ENCODE assay signal across 19 cellular contexts in the genomic region with DNA sequence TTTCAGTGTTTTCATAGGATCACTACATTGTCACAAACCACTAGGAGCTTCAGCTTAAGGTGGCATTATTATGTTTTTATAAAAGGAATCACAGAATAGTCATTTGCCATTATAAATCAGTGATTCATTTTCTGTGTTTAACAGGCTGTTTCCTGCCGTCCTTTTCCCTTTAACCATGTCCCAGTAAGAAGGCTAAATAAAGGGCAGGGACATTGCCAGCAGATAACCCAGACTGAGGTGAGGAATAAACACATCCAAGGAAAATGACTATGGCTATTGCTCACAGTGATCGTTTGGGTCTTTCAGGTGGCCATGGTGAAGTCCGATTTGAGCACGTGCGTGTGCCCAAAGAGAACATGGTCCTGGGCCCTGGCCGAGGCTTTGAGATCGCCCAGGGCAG. TPM values are rescaled to one million over a fixed set of nuclear protein-coding genes. Genes with fewer than 3 reads are reported as not detected.
A peak's percentile ranks its signal among the peaks of the same experiment; 100 is the strongest.
DNase-seq lines count a peak whose midpoint lies in the region; ATAC-seq and TF ChIP-seq lines count a peak whose summit lies in the region.
"Had no signal": no experiment of that assay in that cellular context is flagged by ENCODE, and none has a peak within 500 bp of the region (broad histone marks: within the 10 kb centered on the region; RNA-seq: fewer than 3 reads in every experiment).

No MANE protein-coding gene starts in this region.

- intact Hi-C loops in heart left ventricle (cut with DNase I) = no loop called here
- intact Hi-C loops in right lobe of liver (cut with DNase I) = no loop called here

- H3K4ac ChIP-seq in H9 (ENCODE audit: low read depth, low read length) = no peak overlapping the region

- 56 to 70% (median 63%) methylated on average over 7 of the region's 7 CpGs for WGBS in heart left ventricle, 4 donors
- WGBS in right lobe of liver (ENCODE audit: insufficient coverage, low coverage, low lambda C conversion rate, missing lambda C conversion rate) = 56% methylated on average over 5 of the region's 7 CpGs
- no CpG with 5 or more reads among the region's 7 CpGs for WGBS in H9 (ENCODE audit: extremely low coverage, insufficient read length, low lambda C conversion rate)

- peaks cover 0 to 87% (median 69%) of the 10 kb centered on the region in 9 donors for H3K36me3 ChIP-seq in heart left ventricle
- peaks cover 0 to 26% (median 0%) of the 10 kb centered on the region in 4 donors for H3K36me3 ChIP-seq in right lobe of liver
- no peaks in the 10 kb centered on the region; the same call in 1 of the 2 replicates for H3K36me3 ChIP-seq in SJCRH30

- H3T11ph ChIP-seq in H9 (ENCODE audit: low read length) = no peak overlapping the region

- H3K36me3 Mint-ChIP-seq in H9 (ENCODE audit: insufficient read depth in 1 of 3, low read depth in 3 of 3) = peaks cover 10 to 26% (median 15%) of the 10 kb centered on the region in 3 experiments

- H3K4me1 Mint-ChIP-seq in H9 = 0 out of 4 replicates have a peak, but pooled peaks cover 0 to 4% of the 10 kb centered on the region in 2 experiments
- H3K4me1 Mint-ChIP-seq: CD8-positive, alpha-beta memory T cell had no signal

- no peak overlapping the region for H2BK120ac ChIP-seq in H9 (ENCODE audit: low read depth, low read length, poor library complexity, severe bottlenecking)

- H3K27ac ChIP-seq in angular gyrus (ENCODE audit: low read depth, low read length) (peak overlapping the region; percentile 40), heart left ventricle (peak overlapping the region in 11 of 12 donors; percentile 1 to 72 (median 60)), right lobe of liver (peak overlapping the region in 1 of 3 donors; percentile 43), H9 (ENCODE audit: insufficient read length, low read depth, low read length) (no peak overlapping the region), SJCRH30 (no peak overlapping the region)
- H3K27ac ChIP-seq: C4-2B had no signal

- H3K4me3 Mint-ChIP-seq in H9 = no peak overlapping the region
- H3K4me3 Mint-ChIP-seq: CD8-positive, alpha-beta memory T cell had no signal

- H2AFZ ChIP-seq in H9 (ENCODE audit: low read length) = no peak overlapping the region

- H2BK20ac ChIP-seq in H9 (ENCODE audit: low read depth, low read length, poor library complexity, severe bottlenecking) = no peak overlapping the region

- no peak overlapping the region for H4K8ac ChIP-seq in H9 (replicated peaks; ENCODE audit: insufficient read length, low read depth, low read length)

- no peak overlapping the region for H3K56ac ChIP-seq in H9 (ENCODE audit: insufficient read length, low read depth, low read length)

- H2AK5ac ChIP-seq in H9 (ENCODE audit: insufficient read length, low read length) = no peak overlapping the region

- no peaks in the 10 kb centered on the region for H3K27me3 Mint-ChIP-seq in H9 (ENCODE audit: low read depth)
- H3K27me3 Mint-ChIP-seq: CD8-positive, alpha-beta memory T cell had no signal

- no peak overlapping the region for H3K27ac Mint-ChIP-seq in H9

- no peak for TF ChIP-seq CTCF in heart left ventricle (IDR thresholded peaks at IDR 0.05)
- TF ChIP-seq CTCF in right lobe of liver (IDR thresholded peaks at IDR 0.05) = no peak
- TF ChIP-seq CTCF in H9 (conservative IDR thresholded peaks at IDR 0.05) = no peak

- DNase-seq in dermis blood vessel endothelial cell = peak; percentile 58
- no peak for DNase-seq in heart left ventricle
- no peak for DNase-seq in right lobe of liver
- no peak for DNase-seq in NCI-H2029 (lab: John Stamatoyannopoulos, UW)
- no peak for DNase-seq in H9
- DNase-seq in SJCRH30 = no peak
- DNase-seq: Calu3; CD8-positive, alpha-beta memory T cell; DMS153; Kasumi-1; NCI-H1417; NCI-H1694 treated with DMSO at 0.1 percent for 48 hours; NCI-H446 treated with DMSO at 0.1 percent for 48 hours; NCI-H526 treated with DMSO at 0.1 percent for 48 hours; OCI-M1 had no signal

- H3K79me2 ChIP-seq in H9 (ENCODE audit: insufficient read depth, low read length) = no peaks in the 10 kb centered on the region

- no peak overlapping the region for H4K91ac ChIP-seq in H9 (ENCODE audit: insufficient read length, low read depth, low read length)

- H3K4me2 ChIP-seq in H9 (ENCODE audit: insufficient read depth, insufficient read length, low read length) = no peak overlapping the region

- no peaks in the 10 kb centered on the region for H3K79me1 ChIP-seq in H9 (ENCODE audit: insufficient read depth, low read depth, low read length, poor library complexity, severe bottlenecking)

- H3K23me2 ChIP-seq in H9 (ENCODE audit: insufficient read length, low read depth, low read length, poor library complexity, severe bottlenecking) = no peaks in the 10 kb centered on the region

- H3K9me3 ChIP-seq in heart left ventricle (no peaks in the 10 kb centered on the region), right lobe of liver (no peaks in the 10 kb centered on the region), H9 (ENCODE audit: control insufficient read depth, low read depth, low read length) (no peaks in the 10 kb centered on the region), SJCRH30 (replicated peaks) (no peaks in the 10 kb centered on the region)

- no peak overlapping the region for H3K9ac ChIP-seq in H9 (ENCODE audit: extremely low read depth, insufficient read length, low read length)

- H4K20me1 ChIP-seq in H9 (ENCODE audit: control insufficient read depth, insufficient read depth, insufficient read length) = no peaks in the 10 kb centered on the region

- TF ChIP-seq POLR2A in heart left ventricle (IDR thresholded peaks at IDR 0.05) (no peak), right lobe of liver (IDR thresholded peaks at IDR 0.05) (no peak)

- H3K4me3 ChIP-seq in heart left ventricle (no peak overlapping the region), right lobe of liver (no peak overlapping the region), SJCRH30 (no peak overlapping the region)

- no peak overlapping the region for H4K5ac ChIP-seq in H9 (ENCODE audit: insufficient read length, low read depth, low read length)

- no peaks in the 10 kb centered on the region for H3K9me3 Mint-ChIP-seq in H9
- H3K9me3 Mint-ChIP-seq: CD8-positive, alpha-beta memory T cell had no signal

- no peak overlapping the region for H3K14ac ChIP-seq in H9 (ENCODE audit: insufficient read depth, low read length)

- H3K4me1 ChIP-seq in heart left ventricle (peaks cover 0 to 31% (median 12%) of the 10 kb centered on the region in 12 donors), right lobe of liver (peaks cover 0 to 20% (median 8%) of the 10 kb centered on the region in 4 donors), H9 (ENCODE audit: insufficient read depth, low read length) (no peaks in the 10 kb centered on the region; the same call in 1 of the 2 replicates), SJCRH30 (no peaks in the 10 kb centered on the region)

- no peak overlapping the region for H2BK12ac ChIP-seq in H9 (ENCODE audit: insufficient read length, low read depth, low read length)

- ATAC-seq in heart left ventricle (peak in 3 of 4 donors; percentile 27 to 56 (median 41)), right lobe of liver (peak in 3 of 4 donors; percentile 5 to 7 (median 7)), GM21737 (IDR thresholded peaks at IDR 0.05; ENCODE audit: unreplicated experiment) (no peak)

- H3K18ac ChIP-seq in H9 (ENCODE audit: insufficient read length, low read depth, low read length) = no peak overlapping the region

- no peak overlapping the region for H2BK15ac ChIP-seq in H9 (ENCODE audit: low read depth, low read length)

- no peak overlapping the region for H2BK5ac ChIP-seq in H9 (ENCODE audit: insufficient read length, low read length)

- H3K23ac ChIP-seq in H9 (ENCODE audit: insufficient read length, low read depth, low read length) = no peak overlapping the region

- H3K27me3 ChIP-seq in heart left ventricle (no peaks in the 10 kb centered on the region), right lobe of liver (no peaks in the 10 kb centered on the region), H9 (ENCODE audit: insufficient read depth, low read length) (no peaks in the 10 kb centered on the region), SJCRH30 (no peaks in the 10 kb centered on the region)

RNA-seq across cellular contexts. Expression of a gene that starts 17.9 kb away (rescaled TPM):
- total RNA-seq in dermis blood vessel endothelial cell (68.6 and 76.6 TPM in 2 replicates), heart left ventricle (100 to 1,000 TPM; 176 to 303 (median 260) TPM), right lobe of liver (1,000 to 10,000 TPM in 2 of 6 experiments, 100 to 1,000 TPM in 4; 287 to 1,060 (median 749) TPM), H9 (2021) (44.0 and 50.1 TPM in 2 replicates)
- polyA plus RNA-seq in heart left ventricle = 100 to 1,000 TPM; 135 to 176 TPM
- 0.79 and 2.0 TPM in 2 replicates for total RNA-seq in SJCRH30 (2014; rRNA removed; shearing (Covaris generic))
- total RNA-seq: MCF 10A had no signal

Comparison
In these comparisons a context has a peak if more than half of its experiments do, and no peak if none do; other contexts are left out.
1. H3K27ac ChIP-seq: peak in angular gyrus (single experiment) and heart left ventricle (11 of 12); none in H9 (single experiment) and SJCRH30 (single experiment).
2. RNA of a gene that starts 17.9 kb away (total RNA-seq): 287 to 1,060 TPM in right lobe of liver, 176 to 303 TPM in heart left ventricle, 68.6 to 76.6 TPM in dermis blood vessel endothelial cell and 44.0 to 50.1 TPM in H9; 0.79 to 2.0 TPM in SJCRH30; every median in the first group is over 10 times any median in the second.